Comparison of ENCODE assay signal across 9 cellular contexts in the genomic region with DNA sequence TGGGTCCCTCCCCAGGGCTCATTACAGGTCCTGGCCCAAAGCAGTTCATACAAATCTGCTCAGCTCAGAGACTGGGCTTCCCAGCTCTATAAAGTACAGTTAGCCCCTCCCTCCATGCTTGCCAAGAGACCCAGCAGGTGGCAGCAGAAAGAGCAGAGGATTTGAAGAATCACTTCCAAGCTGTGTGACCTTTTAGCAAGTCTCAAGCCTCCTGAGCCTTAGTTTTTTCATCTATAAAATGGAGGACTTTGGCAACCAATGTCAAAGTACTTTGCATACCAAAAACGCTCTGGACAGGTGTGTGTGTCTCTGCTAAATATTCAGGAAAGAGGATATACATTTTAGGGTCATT. TPM values are rescaled to one million over a fixed set of nuclear protein-coding genes. Genes with fewer than 3 reads are reported as not detected.
DNase-seq lines count a peak whose midpoint lies in the region; ATAC-seq and TF ChIP-seq lines count a peak whose summit lies in the region.
"Had no signal": no experiment of that assay in that cellular context is flagged by ENCODE, and none has a peak within 500 bp of the region (broad histone marks: within the 10 kb centered on the region; RNA-seq: fewer than 3 reads in every experiment).

No MANE protein-coding gene starts in this region.

- no peak overlapping the region for H3K4me3 Mint-ChIP-seq in stimulated activated naive CD8-positive, alpha-beta T cell treated with anti-CD3 and anti-CD28 coated beads, Interleukin-15, amount 100 ng/mL, for 72 hours
- H3K4me3 Mint-ChIP-seq in Calu3 (ENCODE audit: low read depth, unreplicated experiment) = no peak overlapping the region
- H3K4me3 Mint-ChIP-seq: natural killer cell had no signal

- TF ChIP-seq POLR2A in NB4 (IDR thresholded peaks at IDR 0.05; ENCODE audit: extremely low read depth, insufficient read length) = no peak

- CTCF ChIA-PET in Calu3 (lab: Charles Lee) = interaction anchor here (1.1 kb wide), 1 partner anchor 528 kb away, joined by 5 read pairs; no protein-coding TSS in a partner anchor

- DNase-seq in stimulated activated naive CD8-positive, alpha-beta T cell treated with anti-CD3 and anti-CD28 coated beads, Interleukin-15, amount 100 ng/mL, for 72 hours = no peak
- no peak for DNase-seq in stimulated activated naive CD8-positive, alpha-beta T cell treated with anti-CD3 and anti-CD28 coated beads, Interleukin-15, Interleukin-2, amounts not matched to agents 100 U/mL and 50 U/mL, for 24 hours
- DNase-seq in NB4 (ENCODE audit: low read depth) = peak; percentile 60
- peak; percentile 55 for DNase-seq in choroid plexus epithelial cell (ENCODE audit: low read depth)
- DNase-seq in 8988T = no peak
- DNase-seq in Calu3 = no peak
- DNase-seq: natural killer cell had no signal

- peak overlapping the region in 1 of 2 donors; percentile 61 for H3K27ac Mint-ChIP-seq in stimulated activated naive CD8-positive, alpha-beta T cell treated with anti-CD3 and anti-CD28 coated beads, Interleukin-15, amount 100 ng/mL, for 72 hours
- no peak overlapping the region for H3K27ac Mint-ChIP-seq in Calu3 (ENCODE audit: unreplicated experiment)

- ATAC-seq in stimulated activated naive CD8-positive, alpha-beta T cell treated with anti-CD3 and anti-CD28 coated beads, Interleukin-15, amount 100 ng/mL, for 72 hours = peak; percentile 48
- ATAC-seq in stimulated activated naive CD8-positive, alpha-beta T cell treated with anti-CD3 and anti-CD28 coated beads, Interleukin-15, Interleukin-2, amounts not matched to agents 100 U/mL and 50 U/mL, for 24 hours = no peak
- ATAC-seq in GM21381 (IDR thresholded peaks at IDR 0.05; ENCODE audit: unreplicated experiment) = no peak
- ATAC-seq in HG02840 (IDR thresholded peaks at IDR 0.05; ENCODE audit: low FRiP score, unreplicated experiment) = no peak

- peaks cover 7% of the 10 kb centered on the region for H3K4me1 Mint-ChIP-seq in stimulated activated naive CD8-positive, alpha-beta T cell treated with anti-CD3 and anti-CD28 coated beads, Interleukin-15, amount 100 ng/mL, for 72 hours
- H3K4me1 Mint-ChIP-seq in Calu3 (ENCODE audit: low read depth, unreplicated experiment) = no peaks in the 10 kb centered on the region

- intact Hi-C loops in Calu3 (cut with micrococcal nuclease; ENCODE audit: unreplicated experiment) = no loop called here

- no TSS peak for BruUV-seq in Calu3 (replicated peaks; lab: Mats Ljungman, UMichigan)

- H3K9me3 Mint-ChIP-seq in stimulated activated naive CD8-positive, alpha-beta T cell treated with anti-CD3 and anti-CD28 coated beads, Interleukin-15, amount 100 ng/mL, for 72 hours = no peaks in the 10 kb centered on the region
- no peaks in the 10 kb centered on the region for H3K9me3 Mint-ChIP-seq in Calu3 (ENCODE audit: low read depth, unreplicated experiment)
- H3K9me3 Mint-ChIP-seq: natural killer cell had no signal

- H3K27me3 Mint-ChIP-seq in stimulated activated naive CD8-positive, alpha-beta T cell treated with anti-CD3 and anti-CD28 coated beads, Interleukin-15, amount 100 ng/mL, for 72 hours = no peaks in the 10 kb centered on the region
- H3K27me3 Mint-ChIP-seq in Calu3 (ENCODE audit: unreplicated experiment) = no peaks in the 10 kb centered on the region

- peaks cover 7% of the 10 kb centered on the region for H3K36me3 Mint-ChIP-seq in Calu3 (ENCODE audit: insufficient read depth, unreplicated experiment)
- H3K36me3 Mint-ChIP-seq: natural killer cell had no signal

- H3K4me3 ChIP-seq in NB4 (ENCODE audit: low read depth, low read length) = no peak overlapping the region
- H3K4me3 ChIP-seq in choroid plexus epithelial cell (ENCODE audit: low read depth, low read length) = no peak overlapping the region

- TF ChIP-seq CTCF in NB4 (IDR thresholded peaks at IDR 0.05; ENCODE audit: low read depth, low read length) (peak; percentile 48), choroid plexus epithelial cell (conservative IDR thresholded peaks at IDR 0.05; ENCODE audit: low read depth, low read length) (peak; percentile 54), Calu3 (IDR thresholded peaks at IDR 0.05; ENCODE audit: unreplicated experiment) (no peak)

RNA-seq across cellular contexts. Expression of gene RELT, which starts 26.6 kb away (rescaled TPM):
- total RNA-seq in Calu3 (2022) = 11.8 and 12.2 TPM in 2 replicates

Comparison
In these comparisons a context has a peak if more than half of its experiments do, and no peak if none do; other contexts are left out.
1. DNase-seq: peak in NB4 (single experiment) and choroid plexus epithelial cell (single experiment); none in stimulated activated naive CD8-positive, alpha-beta T cell treated with anti-CD3 and anti-CD28 coated beads, Interleukin-15, amount 100 ng/mL, for 72 hours (0 of 2), stimulated activated naive CD8-positive, alpha-beta T cell treated with anti-CD3 and anti-CD28 coated beads, Interleukin-15, Interleukin-2, amounts not matched to agents 100 U/mL and 50 U/mL, for 24 hours (single experiment), 8988T (single experiment) and Calu3 (single experiment).